In genomic region chr2:27624943-27625342, GRCh38 we compare ENCODE assay signal across 27 cellular contexts.
"Had no signal": no experiment of that assay in that cellular context is flagged by ENCODE, and none has a peak within 500 bp of the region (broad histone marks: within the 10 kb centered on the region; RNA-seq: fewer than 3 reads in every experiment).

No MANE protein-coding gene starts in this region.

- H3K27ac Mint-ChIP-seq: nephron; stimulated activated memory B cell treated with anti-CD40 and anti-IgM and Interleukin-4, amounts not matched to agents 10 μg/mL and 1 μg/mL and 100 μg/mL, for 72 hours had no signal

- H3K27me3 ChIP-seq: hepatocyte, pancreas, sigmoid colon, spleen, tibial nerve, upper lobe of left lung had no signal

- DNase-seq: islet precursor cell; left ventricle myocardium inferior; mesendoderm; midbrain; mucosa of descending colon; naive thymus-derived CD4-positive, alpha-beta T cell; nucleus accumbens; pancreas; posterior cingulate gyrus; retina; right cardiac atrium; sigmoid colon; small intestine; spleen; stimulated activated CD4-positive, alpha-beta T cell treated with anti-CD3 and anti-CD28 coated beads, Interleukin-4, amount 100 ng/mL, for 4 hours; stimulated activated CD8-positive, alpha-beta memory T cell treated with anti-CD3 and anti-CD28 coated beads, Interleukin-4, amount 100 ng/mL, for 48 hours; stimulated activated naive CD4-positive, alpha-beta T cell treated with Interleukin-2 at 50 U/mL for 16 hours; stimulated activated naive CD8-positive, alpha-beta T cell treated with anti-CD3 and anti-CD28 coated beads, Interleukin-15, amount 100 ng/mL, for 72 hours; substantia nigra; upper lobe of left lung had no signal

- H3K27ac ChIP-seq: hepatocyte, left ventricle myocardium inferior, pancreas, prostate gland, sigmoid colon, spleen, tibial nerve, upper lobe of left lung had no signal

- ATAC-seq: mucosa of descending colon; naive thymus-derived CD4-positive, alpha-beta T cell; pancreas; right cardiac atrium; stimulated activated memory B cell treated with anti-CD40 and anti-IgM and Interleukin-4, amounts not matched to agents 10 μg/mL and 1 μg/mL and 100 μg/mL, for 72 hours; stimulated activated naive CD8-positive, alpha-beta T cell treated with anti-CD3 and anti-CD28 coated beads, Interleukin-15, amount 100 ng/mL, for 72 hours had no signal

- H3K27me3 Mint-ChIP-seq: naive thymus-derived CD4-positive, alpha-beta T cell; stimulated activated memory B cell treated with anti-CD40 and anti-IgM and Interleukin-4, amounts not matched to agents 10 μg/mL and 1 μg/mL and 100 μg/mL, for 72 hours; stimulated activated naive CD8-positive, alpha-beta T cell treated with anti-CD3 and anti-CD28 coated beads, Interleukin-15, amount 100 ng/mL, for 72 hours had no signal

- H3K36me3 ChIP-seq: prostate gland had no signal

- H3K4me1 Mint-ChIP-seq: stimulated activated memory B cell treated with anti-CD40 and anti-IgM and Interleukin-4, amounts not matched to agents 10 μg/mL and 1 μg/mL and 100 μg/mL, for 72 hours had no signal

- H3K9me3 Mint-ChIP-seq: naive thymus-derived CD4-positive, alpha-beta T cell; nephron; neural crest cell; stimulated activated memory B cell treated with anti-CD40 and anti-IgM and Interleukin-4, amounts not matched to agents 10 μg/mL and 1 μg/mL and 100 μg/mL, for 72 hours; stimulated activated naive CD8-positive, alpha-beta T cell treated with anti-CD3 and anti-CD28 coated beads, Interleukin-15, amount 100 ng/mL, for 72 hours had no signal

- H3K4me3 Mint-ChIP-seq: naive thymus-derived CD4-positive, alpha-beta T cell; neural crest cell; stimulated activated memory B cell treated with anti-CD40 and anti-IgM and Interleukin-4, amounts not matched to agents 10 μg/mL and 1 μg/mL and 100 μg/mL, for 72 hours; stimulated activated naive CD8-positive, alpha-beta T cell treated with anti-CD3 and anti-CD28 coated beads, Interleukin-15, amount 100 ng/mL, for 72 hours had no signal

- H3K4me3 ChIP-seq: hepatocyte, left ventricle myocardium inferior, lung, mucosa of descending colon, pancreas, prostate gland, sigmoid colon, spleen, tibial nerve, upper lobe of left lung had no signal

- H3K9me3 ChIP-seq: left ventricle myocardium inferior, mucosa of descending colon, pancreas, prostate gland, sigmoid colon, spleen, tibial nerve, upper lobe of left lung had no signal
